In the genomic region with DNA sequence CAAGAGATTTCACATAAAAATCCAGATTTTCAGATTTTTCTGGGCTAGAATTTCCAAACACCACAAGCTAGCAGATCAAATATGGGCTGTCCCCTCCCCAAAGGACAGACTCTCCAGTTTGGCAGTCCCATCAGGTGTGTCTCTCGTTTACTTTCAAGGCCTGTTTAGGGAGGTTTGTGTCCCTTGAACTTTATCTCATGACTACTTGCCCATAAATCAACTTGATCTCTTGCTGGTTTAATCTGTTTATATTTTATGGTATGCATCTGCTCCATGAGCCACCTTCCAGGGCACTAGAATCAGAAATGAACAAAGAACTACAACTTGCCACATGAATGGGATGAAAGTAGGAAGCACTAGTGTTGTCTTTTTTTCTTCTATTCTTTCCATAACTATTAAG, we compare ENCODE assay signal across 21 cellular contexts. TPM values are rescaled to one million over a fixed set of nuclear protein-coding genes. Genes with fewer than 3 reads are reported as not detected.
DNase-seq lines count a peak whose midpoint lies in the region; ATAC-seq lines count a peak whose summit lies in the region.
"Had no signal": no experiment of that assay in that cellular context is flagged by ENCODE, and none has a peak within 500 bp of the region (broad histone marks: within the 10 kb centered on the region; RNA-seq: fewer than 3 reads in every experiment).

No MANE protein-coding gene starts in this region.

- POLR2A ChIA-PET in activated CD4-positive, alpha-beta T cell treated with anti-CD3 and anti-CD28 coated beads for 36 hours (lab: Charles Lee), result no interaction called here

- CTCF ChIA-PET in activated CD4-positive, alpha-beta T cell treated with anti-CD3 and anti-CD28 coated beads for 36 hours (lab: Charles Lee), result interaction anchor here (0.6 to 4.4 kb wide), 3 partner anchors 10 to 106 kb away, joined by 3 to 28 read pairs (median 6); no protein-coding TSS in a partner anchor

- peak overlapping the region; percentile 79 for H3K27ac Mint-ChIP-seq in activated CD4-positive, alpha-beta T cell treated with anti-CD3 and anti-CD28 coated beads for 36 hours
- H3K27ac Mint-ChIP-seq in activated naive CD4-positive, alpha-beta T cell treated with anti-CD3 and anti-CD28 coated beads, Interleukin-2, amount 50 U/mL, for 24 hours, result peak overlapping the region; percentile 56
- peak overlapping the region; percentile 40 for H3K27ac Mint-ChIP-seq in stimulated activated memory B cell treated with anti-CD40 and anti-IgM and Interleukin-4, amounts not matched to agents 10 μg/mL and 1 μg/mL and 100 μg/mL, for 72 hours
- H3K27ac Mint-ChIP-seq: CD4-positive, CD25-positive, alpha-beta regulatory T cell; GM23338 had no signal

- no peak overlapping the region for H3K4me3 Mint-ChIP-seq in activated CD4-positive, alpha-beta T cell treated with anti-CD3 and anti-CD28 coated beads for 36 hours
- H3K4me3 Mint-ChIP-seq in activated naive CD4-positive, alpha-beta T cell treated with anti-CD3 and anti-CD28 coated beads, Interleukin-2, amount 50 U/mL, for 24 hours, result no peak overlapping the region
- no peak overlapping the region for H3K4me3 Mint-ChIP-seq in stimulated activated memory B cell treated with anti-CD40 and anti-IgM and Interleukin-4, amounts not matched to agents 10 μg/mL and 1 μg/mL and 100 μg/mL, for 72 hours
- H3K4me3 Mint-ChIP-seq: CD4-positive, CD25-positive, alpha-beta regulatory T cell; GM23338 had no signal

- H3K9me3 Mint-ChIP-seq in activated CD4-positive, alpha-beta T cell treated with anti-CD3 and anti-CD28 coated beads for 36 hours (ENCODE audit: low read depth), result no peaks in the 10 kb centered on the region
- H3K9me3 Mint-ChIP-seq in activated naive CD4-positive, alpha-beta T cell treated with anti-CD3 and anti-CD28 coated beads, Interleukin-2, amount 50 U/mL, for 24 hours, result no peaks in the 10 kb centered on the region
- no peaks in the 10 kb centered on the region for H3K9me3 Mint-ChIP-seq in stimulated activated memory B cell treated with anti-CD40 and anti-IgM and Interleukin-4, amounts not matched to agents 10 μg/mL and 1 μg/mL and 100 μg/mL, for 72 hours
- H3K9me3 Mint-ChIP-seq: GM23338 had no signal

- peaks cover 37% of the 10 kb centered on the region for H3K4me1 Mint-ChIP-seq in activated CD4-positive, alpha-beta T cell treated with anti-CD3 and anti-CD28 coated beads for 36 hours
- H3K4me1 Mint-ChIP-seq in activated naive CD4-positive, alpha-beta T cell treated with anti-CD3 and anti-CD28 coated beads, Interleukin-2, amount 50 U/mL, for 24 hours, result peaks cover 50% of the 10 kb centered on the region
- H3K4me1 Mint-ChIP-seq in stimulated activated memory B cell treated with anti-CD40 and anti-IgM and Interleukin-4, amounts not matched to agents 10 μg/mL and 1 μg/mL and 100 μg/mL, for 72 hours, result peaks cover 32% of the 10 kb centered on the region

- H3K36me3 Mint-ChIP-seq in activated CD4-positive, alpha-beta T cell treated with anti-CD3 and anti-CD28 coated beads for 36 hours (ENCODE audit: low read depth), result peaks cover 51% of the 10 kb centered on the region
- H3K36me3 Mint-ChIP-seq in activated naive CD4-positive, alpha-beta T cell treated with anti-CD3 and anti-CD28 coated beads, Interleukin-2, amount 50 U/mL, for 24 hours, result peaks cover 17% of the 10 kb centered on the region
- peaks cover 40% of the 10 kb centered on the region for H3K36me3 Mint-ChIP-seq in stimulated activated memory B cell treated with anti-CD40 and anti-IgM and Interleukin-4, amounts not matched to agents 10 μg/mL and 1 μg/mL and 100 μg/mL, for 72 hours

- H3K27me3 Mint-ChIP-seq in activated CD4-positive, alpha-beta T cell treated with anti-CD3 and anti-CD28 coated beads for 36 hours, result no peaks in the 10 kb centered on the region
- no peaks in the 10 kb centered on the region for H3K27me3 Mint-ChIP-seq in activated naive CD4-positive, alpha-beta T cell treated with anti-CD3 and anti-CD28 coated beads, Interleukin-2, amount 50 U/mL, for 24 hours
- no peaks in the 10 kb centered on the region for H3K27me3 Mint-ChIP-seq in stimulated activated memory B cell treated with anti-CD40 and anti-IgM and Interleukin-4, amounts not matched to agents 10 μg/mL and 1 μg/mL and 100 μg/mL, for 72 hours
- H3K27me3 Mint-ChIP-seq: CD4-positive, CD25-positive, alpha-beta regulatory T cell had no signal

- DNase-seq in activated CD4-positive, alpha-beta T cell treated with anti-CD3 and anti-CD28 coated beads for 36 hours, result no peak
- DNase-seq in activated CD4-positive, alpha-beta T cell treated with anti-CD3 and anti-CD28 coated beads, Interleukin-2, amount 50 U/mL, for 48 hours, result no peak
- no peak for DNase-seq in activated naive CD4-positive, alpha-beta T cell (lab: John Stamatoyannopoulos, UW)
- no peak for DNase-seq in left colon
- DNase-seq in NCI-H345 treated with DMSO at 0.1 percent for 48 hours (lab: John Stamatoyannopoulos, UW; ENCODE audit: unreplicated experiment), result no peak
- no peak for DNase-seq in ureter (ENCODE audit: low spot score)
- DNase-seq: BE2C, Caco-2, GDM1, HCEC 1CT, IMR-90, NCI-H1092, NCI-H1436 treated with DMSO at 0.1 percent for 48 hours, NCI-H2029, NCI-H446, NCI-H526 treated with DMSO at 0.1 percent for 48 hours had no signal

- no peak for ATAC-seq in activated CD4-positive, alpha-beta T cell treated with anti-CD3 and anti-CD28 coated beads for 36 hours
- ATAC-seq in left colon, result peak; percentile 41
- ATAC-seq in stimulated activated memory B cell treated with anti-CD40 and anti-IgM and Interleukin-4, amounts not matched to agents 10 μg/mL and 1 μg/mL and 100 μg/mL, for 72 hours, result no peak
- ATAC-seq: GM23338, Panc1 had no signal

- intact Hi-C loops in activated CD4-positive, alpha-beta T cell treated with anti-CD3 and anti-CD28 coated beads for 36 hours (cut with DNase I, micrococcal nuclease), result loop anchor here in 1 of 2 experiments (10.0 kb wide), 1 partner anchor 257 kb away; a partner anchor contains a TSS
- intact Hi-C loops in left colon (cut with DNase I, micrococcal nuclease), result no loop called here

RNA-seq across cellular contexts. Expression of a gene that starts 5.2 kb away (rescaled TPM):
- total RNA-seq in activated CD4-positive, alpha-beta T cell treated with anti-CD3 and anti-CD28 coated beads for 36 hours, result 10 to 100 TPM; 42.1 to 61.3 TPM
- total RNA-seq in left colon, result 10 to 100 TPM; 31.7 to 34.0 TPM
- total RNA-seq in ureter, result 42.1 TPM

RNA-seq across cellular contexts. Expression of a gene that starts 5.5 kb away (rescaled TPM):
- 10 to 100 TPM; 27.1 to 33.4 TPM for total RNA-seq in activated CD4-positive, alpha-beta T cell treated with anti-CD3 and anti-CD28 coated beads for 36 hours
- total RNA-seq in left colon, result 10 to 100 TPM; 44.4 to 52.8 TPM
- total RNA-seq in ureter, result 50.4 TPM
